ENCODE assay signal across 2 cellular contexts in the genomic region with DNA sequence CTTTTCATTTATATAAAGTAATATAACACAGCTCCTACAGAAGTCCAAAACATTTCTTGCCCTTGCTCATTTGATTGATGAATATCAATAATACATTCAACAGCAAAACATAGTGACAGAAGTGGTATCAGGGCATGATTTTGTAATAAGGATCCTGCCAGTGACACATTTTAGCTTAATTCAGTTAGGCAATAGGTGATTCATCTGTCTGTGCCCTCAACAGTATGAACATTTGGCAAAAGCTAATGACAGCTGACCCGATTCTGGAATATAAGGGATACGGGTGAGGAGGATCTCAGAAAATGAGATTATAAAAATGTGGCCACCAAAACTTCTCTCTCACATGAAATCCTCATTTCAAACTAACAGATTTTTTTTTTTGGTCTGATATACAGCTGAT.
A peak's percentile ranks its signal among the peaks of the same experiment; 100 is the strongest.
TF ChIP-seq lines count a peak whose summit lies in the region.

No MANE protein-coding gene starts in this region.

TF ChIP-seq in liver, 16 proteins besides CTCF, POLR2A, EP300 and RAD21 (continued from another document):
- TF ChIP-seq, protein P1, sequence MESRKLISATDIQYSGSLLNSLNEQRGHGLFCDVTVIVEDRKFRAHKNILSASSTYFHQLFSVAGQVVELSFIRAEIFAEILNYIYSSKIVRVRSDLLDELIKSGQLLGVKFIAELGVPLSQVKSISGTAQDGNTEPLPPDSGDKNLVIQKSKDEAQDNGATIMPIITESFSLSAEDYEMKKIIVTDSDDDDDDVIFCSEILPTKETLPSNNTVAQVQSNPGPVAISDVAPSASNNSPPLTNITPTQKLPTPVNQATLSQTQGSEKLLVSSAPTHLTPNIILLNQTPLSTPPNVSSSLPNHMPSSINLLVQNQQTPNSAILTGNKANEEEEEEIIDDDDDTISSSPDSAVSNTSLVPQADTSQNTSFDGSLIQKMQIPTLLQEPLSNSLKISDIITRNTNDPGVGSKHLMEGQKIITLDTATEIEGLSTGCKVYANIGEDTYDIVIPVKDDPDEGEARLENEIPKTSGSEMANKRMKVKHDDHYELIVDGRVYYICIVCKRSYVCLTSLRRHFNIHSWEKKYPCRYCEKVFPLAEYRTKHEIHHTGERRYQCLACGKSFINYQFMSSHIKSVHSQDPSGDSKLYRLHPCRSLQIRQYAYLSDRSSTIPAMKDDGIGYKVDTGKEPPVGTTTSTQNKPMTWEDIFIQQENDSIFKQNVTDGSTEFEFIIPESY (IDR thresholded peaks at IDR 0.05): peak; percentile 72
- TF ChIP-seq TAF1 (conservative IDR thresholded peaks at IDR 0.05): no peak
- TF ChIP-seq RXRA (IDR thresholded peaks at IDR 0.05): peak in 1 of 2 donors; percentile 59
- no peak for TF ChIP-seq FOXA2 (IDR thresholded peaks at IDR 0.05)
- peak; percentile 14 for TF ChIP-seq YY1 (IDR thresholded peaks at IDR 0.05)
- no peak for TF ChIP-seq SP1 (IDR thresholded peaks at IDR 0.05)
- no peak for TF ChIP-seq HNF4G (IDR thresholded peaks at IDR 0.05)
- peak; percentile 95 to 99 for TF ChIP-seq JUND (IDR thresholded peaks at IDR 0.05)
- TF ChIP-seq, protein P2, sequence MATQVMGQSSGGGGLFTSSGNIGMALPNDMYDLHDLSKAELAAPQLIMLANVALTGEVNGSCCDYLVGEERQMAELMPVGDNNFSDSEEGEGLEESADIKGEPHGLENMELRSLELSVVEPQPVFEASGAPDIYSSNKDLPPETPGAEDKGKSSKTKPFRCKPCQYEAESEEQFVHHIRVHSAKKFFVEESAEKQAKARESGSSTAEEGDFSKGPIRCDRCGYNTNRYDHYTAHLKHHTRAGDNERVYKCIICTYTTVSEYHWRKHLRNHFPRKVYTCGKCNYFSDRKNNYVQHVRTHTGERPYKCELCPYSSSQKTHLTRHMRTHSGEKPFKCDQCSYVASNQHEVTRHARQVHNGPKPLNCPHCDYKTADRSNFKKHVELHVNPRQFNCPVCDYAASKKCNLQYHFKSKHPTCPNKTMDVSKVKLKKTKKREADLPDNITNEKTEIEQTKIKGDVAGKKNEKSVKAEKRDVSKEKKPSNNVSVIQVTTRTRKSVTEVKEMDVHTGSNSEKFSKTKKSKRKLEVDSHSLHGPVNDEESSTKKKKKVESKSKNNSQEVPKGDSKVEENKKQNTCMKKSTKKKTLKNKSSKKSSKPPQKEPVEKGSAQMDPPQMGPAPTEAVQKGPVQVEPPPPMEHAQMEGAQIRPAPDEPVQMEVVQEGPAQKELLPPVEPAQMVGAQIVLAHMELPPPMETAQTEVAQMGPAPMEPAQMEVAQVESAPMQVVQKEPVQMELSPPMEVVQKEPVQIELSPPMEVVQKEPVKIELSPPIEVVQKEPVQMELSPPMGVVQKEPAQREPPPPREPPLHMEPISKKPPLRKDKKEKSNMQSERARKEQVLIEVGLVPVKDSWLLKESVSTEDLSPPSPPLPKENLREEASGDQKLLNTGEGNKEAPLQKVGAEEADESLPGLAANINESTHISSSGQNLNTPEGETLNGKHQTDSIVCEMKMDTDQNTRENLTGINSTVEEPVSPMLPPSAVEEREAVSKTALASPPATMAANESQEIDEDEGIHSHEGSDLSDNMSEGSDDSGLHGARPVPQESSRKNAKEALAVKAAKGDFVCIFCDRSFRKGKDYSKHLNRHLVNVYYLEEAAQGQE (IDR thresholded peaks at IDR 0.05): no peak
- peak; percentile 47 to 66 for TF ChIP-seq HNF4A (conservative IDR thresholded peaks at IDR 0.05)
- TF ChIP-seq NR2F2 (IDR thresholded peaks at IDR 0.05): no peak
- no peak for TF ChIP-seq FOXA1 (IDR thresholded peaks at IDR 0.05)
- TF ChIP-seq, protein P3, sequence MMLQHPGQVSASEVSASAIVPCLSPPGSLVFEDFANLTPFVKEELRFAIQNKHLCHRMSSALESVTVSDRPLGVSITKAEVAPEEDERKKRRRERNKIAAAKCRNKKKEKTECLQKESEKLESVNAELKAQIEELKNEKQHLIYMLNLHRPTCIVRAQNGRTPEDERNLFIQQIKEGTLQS (IDR thresholded peaks at IDR 0.05): peak; percentile 74

TF ChIP-seq in HepG2, 621 proteins besides CTCF, POLR2A, EP300 and RAD21 (continued from another document):
- TF ChIP-seq, protein P4, sequence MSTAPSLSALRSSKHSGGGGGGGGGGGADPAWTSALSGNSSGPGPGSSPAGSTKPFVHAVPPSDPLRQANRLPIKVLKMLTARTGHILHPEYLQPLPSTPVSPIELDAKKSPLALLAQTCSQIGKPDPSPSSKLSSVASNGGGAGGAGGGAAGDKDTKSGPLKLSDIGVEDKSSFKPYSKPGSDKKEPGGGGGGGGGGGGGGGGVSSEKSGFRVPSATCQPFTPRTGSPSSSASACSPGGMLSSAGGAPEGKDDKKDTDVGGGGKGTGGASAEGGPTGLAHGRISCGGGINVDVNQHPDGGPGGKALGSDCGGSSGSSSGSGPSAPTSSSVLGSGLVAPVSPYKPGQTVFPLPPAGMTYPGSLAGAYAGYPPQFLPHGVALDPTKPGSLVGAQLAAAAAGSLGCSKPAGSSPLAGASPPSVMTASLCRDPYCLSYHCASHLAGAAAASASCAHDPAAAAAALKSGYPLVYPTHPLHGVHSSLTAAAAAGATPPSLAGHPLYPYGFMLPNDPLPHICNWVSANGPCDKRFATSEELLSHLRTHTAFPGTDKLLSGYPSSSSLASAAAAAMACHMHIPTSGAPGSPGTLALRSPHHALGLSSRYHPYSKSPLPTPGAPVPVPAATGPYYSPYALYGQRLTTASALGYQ (CRISPR knock-in tag; IDR thresholded peaks at IDR 0.05): no peak
- TF ChIP-seq CEBPB (IDR thresholded peaks at IDR 0.05; ENCODE audit: borderline replicate concordance, low read depth, low read length): no peak
- TF ChIP-seq, protein P5, sequence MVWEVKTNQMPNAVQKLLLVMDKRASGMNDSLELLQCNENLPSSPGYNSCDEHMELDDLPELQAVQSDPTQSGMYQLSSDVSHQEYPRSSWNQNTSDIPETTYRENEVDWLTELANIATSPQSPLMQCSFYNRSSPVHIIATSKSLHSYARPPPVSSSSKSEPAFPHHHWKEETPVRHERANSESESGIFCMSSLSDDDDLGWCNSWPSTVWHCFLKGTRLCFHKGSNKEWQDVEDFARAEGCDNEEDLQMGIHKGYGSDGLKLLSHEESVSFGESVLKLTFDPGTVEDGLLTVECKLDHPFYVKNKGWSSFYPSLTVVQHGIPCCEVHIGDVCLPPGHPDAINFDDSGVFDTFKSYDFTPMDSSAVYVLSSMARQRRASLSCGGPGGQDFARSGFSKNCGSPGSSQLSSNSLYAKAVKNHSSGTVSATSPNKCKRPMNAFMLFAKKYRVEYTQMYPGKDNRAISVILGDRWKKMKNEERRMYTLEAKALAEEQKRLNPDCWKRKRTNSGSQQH (CRISPR knock-in tag; IDR thresholded peaks at IDR 0.05; ENCODE audit: low read depth): no peak
- TF ChIP-seq, protein P6, sequence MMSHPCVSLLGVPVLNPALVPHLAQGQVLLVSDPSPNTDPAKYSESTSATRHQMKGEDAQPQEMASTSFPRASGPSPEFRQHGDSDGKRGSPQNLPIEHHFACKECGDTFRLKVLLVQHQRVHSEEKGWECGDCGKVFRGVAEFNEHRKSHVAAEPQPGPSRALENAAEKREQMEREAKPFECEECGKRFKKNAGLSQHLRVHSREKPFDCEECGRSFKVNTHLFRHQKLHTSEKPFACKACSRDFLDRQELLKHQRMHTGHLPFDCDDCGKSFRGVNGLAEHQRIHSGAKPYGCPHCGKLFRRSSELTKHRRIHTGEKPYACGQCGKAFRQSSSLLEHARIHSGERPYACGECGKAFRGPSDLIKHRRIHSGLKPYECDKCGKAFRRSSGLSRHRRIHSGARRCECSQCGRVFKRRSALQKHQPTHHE (CRISPR knock-in tag; IDR thresholded peaks at IDR 0.05; ENCODE audit: borderline replicate concordance): no peak
- TF ChIP-seq ZNF234 (CRISPR knock-in tag; conservative IDR thresholded peaks at IDR 0.05): no peak
- TF ChIP-seq ZNF138 (CRISPR knock-in tag; IDR thresholded peaks at IDR 0.05; ENCODE audit: low read depth): no peak
- TF ChIP-seq ZNF792 (CRISPR knock-in tag; IDR thresholded peaks at IDR 0.05): no peak
- TF ChIP-seq POLR2AphosphoS2 (IDR thresholded peaks at IDR 0.05; ENCODE audit: low read depth, low read length): no peak
TF ChIP-seq in HepG2: peak in this region for 0.
